1 cellular context compared by ENCODE assay signal in genomic region chr1:170238704-170239391, GRCh38.
TF ChIP-seq lines count a peak whose summit lies in the region.

No MANE protein-coding gene starts in this region.

TF ChIP-seq in SK-N-SH, 30 proteins besides CTCF, POLR2A, EP300 and RAD21 (continued from another document):
- TF ChIP-seq ZBTB33 (IDR thresholded peaks at IDR 0.05; ENCODE audit: borderline replicate concordance, low read depth) (no peak), PBX3 (IDR thresholded peaks at IDR 0.05) (no peak), GATA2 (CRISPR knock-in tag; IDR thresholded peaks at IDR 0.05) (no peak), FOSL2 (IDR thresholded peaks at IDR 0.05; ENCODE audit: borderline replicate concordance, low read depth) (no peak)
TF ChIP-seq in SK-N-SH: peak in this region for 0.
